In genomic region chr15:34650177-34650576, GRCh38 we compare ENCODE assay signal across 14 cellular contexts.
DNase-seq lines count a peak whose midpoint lies in the region; ATAC-seq and TF ChIP-seq lines count a peak whose summit lies in the region.
"Had no signal": no experiment of that assay in that cellular context is flagged by ENCODE, and none has a peak within 500 bp of the region (broad histone marks: within the 10 kb centered on the region; RNA-seq: fewer than 3 reads in every experiment).

No MANE protein-coding gene starts in this region.

- in situ Hi-C loops in brain microvascular endothelial cell (cut with HindIII; ENCODE audit: low pct_ligation_motif_present, low sequenced_read_pairs), result no loop called here

- intact Hi-C loops in adrenal gland (cut with DNase I), result no loop called here

- H3K36me3 Mint-ChIP-seq in activated naive CD8-positive, alpha-beta T cell treated with anti-CD3 and anti-CD28 coated beads, Interleukin-2, amount 50 U/mL, for 24 hours (ENCODE audit: low read depth), result no peaks in the 10 kb centered on the region
- H3K36me3 Mint-ChIP-seq in activated naive CD8-positive, alpha-beta T cell treated with anti-CD3 and anti-CD28 coated beads for 36 hours, result no peaks in the 10 kb centered on the region
- H3K36me3 Mint-ChIP-seq: IgD-negative memory B cell had no signal

- H3K27ac Mint-ChIP-seq in activated naive CD8-positive, alpha-beta T cell treated with anti-CD3 and anti-CD28 coated beads, Interleukin-2, amount 50 U/mL, for 24 hours, result no peak overlapping the region
- no peak overlapping the region for H3K27ac Mint-ChIP-seq in activated naive CD8-positive, alpha-beta T cell treated with anti-CD3 and anti-CD28 coated beads for 36 hours
- H3K27ac Mint-ChIP-seq: activated T-helper 2 cell treated with anti-CD3 and anti-CD28 coated beads, Interferon-gamma antibody, Interleukin-2, Interleukin-4, amounts not matched to agents 10 μg/mL and 5 μg/mL and 100 μg/mL, durations not matched to agents 14 hours and 24 hours and 36 hours; IgD-negative memory B cell had no signal

- no peak overlapping the region for H3K4me3 Mint-ChIP-seq in activated naive CD8-positive, alpha-beta T cell treated with anti-CD3 and anti-CD28 coated beads, Interleukin-2, amount 50 U/mL, for 24 hours
- no peak overlapping the region for H3K4me3 Mint-ChIP-seq in activated naive CD8-positive, alpha-beta T cell treated with anti-CD3 and anti-CD28 coated beads for 36 hours
- H3K4me3 Mint-ChIP-seq: IgD-negative memory B cell had no signal

- peaks cover 11% of the 10 kb centered on the region for H3K27me3 Mint-ChIP-seq in activated naive CD8-positive, alpha-beta T cell treated with anti-CD3 and anti-CD28 coated beads, Interleukin-2, amount 50 U/mL, for 24 hours
- H3K27me3 Mint-ChIP-seq in activated naive CD8-positive, alpha-beta T cell treated with anti-CD3 and anti-CD28 coated beads for 36 hours, result peaks cover 11% of the 10 kb centered on the region

- H3K27me3 ChIP-seq in brain microvascular endothelial cell (replicated peaks) (no peaks in the 10 kb centered on the region), adrenal gland (no peaks in the 10 kb centered on the region)
- H3K27me3 ChIP-seq: right lobe of liver had no signal

- no peaks in the 10 kb centered on the region for H3K4me1 ChIP-seq in adrenal gland (replicated peaks in 1 of 2)
- H3K4me1 ChIP-seq: right lobe of liver had no signal

- no peaks in the 10 kb centered on the region for H3K9me3 Mint-ChIP-seq in activated naive CD8-positive, alpha-beta T cell treated with anti-CD3 and anti-CD28 coated beads, Interleukin-2, amount 50 U/mL, for 24 hours
- H3K9me3 Mint-ChIP-seq in activated naive CD8-positive, alpha-beta T cell treated with anti-CD3 and anti-CD28 coated beads for 36 hours, result no peaks in the 10 kb centered on the region
- H3K9me3 Mint-ChIP-seq: activated T-helper 2 cell treated with anti-CD3 and anti-CD28 coated beads, Interferon-gamma antibody, Interleukin-2, Interleukin-4, amounts not matched to agents 10 μg/mL and 5 μg/mL and 100 μg/mL, durations not matched to agents 14 hours and 24 hours and 36 hours had no signal

- H3K4me1 Mint-ChIP-seq in activated naive CD8-positive, alpha-beta T cell treated with anti-CD3 and anti-CD28 coated beads, Interleukin-2, amount 50 U/mL, for 24 hours, result no peaks in the 10 kb centered on the region
- H3K4me1 Mint-ChIP-seq in activated naive CD8-positive, alpha-beta T cell treated with anti-CD3 and anti-CD28 coated beads for 36 hours, result peaks cover 2% of the 10 kb centered on the region
- H3K4me1 Mint-ChIP-seq: IgD-negative memory B cell had no signal

- H3K27ac ChIP-seq in brain microvascular endothelial cell, result no peak overlapping the region
- H3K27ac ChIP-seq in adrenal gland, result no peak overlapping the region
- H3K27ac ChIP-seq: right lobe of liver, VCaP had no signal

- TF ChIP-seq POLR2A in adrenal gland (IDR thresholded peaks at IDR 0.05), result no peak

- DNase-seq in activated naive CD8-positive, alpha-beta T cell treated with anti-CD3 and anti-CD28 coated beads, Interleukin-2, amount 50 U/mL, for 24 hours, result peak; percentile 1
- DNase-seq in activated naive CD8-positive, alpha-beta T cell treated with anti-CD3 and anti-CD28 coated beads for 36 hours, result no peak
- peak; percentile 81 for DNase-seq in brain microvascular endothelial cell
- DNase-seq in stromal cell of bone marrow (ENCODE audit: low read depth), result peak; percentile 25
- DNase-seq in NCI-H748 (lab: John Stamatoyannopoulos, UW; ENCODE audit: unreplicated experiment), result no peak
- DNase-seq in adrenal gland, result no peak
- no peak for DNase-seq in activated naive CD4-positive, alpha-beta T cell (lab: John Stamatoyannopoulos, UW)
- DNase-seq: NCI-H2081, PC-3, right lobe of liver had no signal

- H3K36me3 ChIP-seq in brain microvascular endothelial cell (replicated peaks) (no peaks in the 10 kb centered on the region), adrenal gland (replicated peaks in 1 of 2) (no peaks in the 10 kb centered on the region)
- H3K36me3 ChIP-seq: right lobe of liver had no signal

- TF ChIP-seq CTCF in brain microvascular endothelial cell (IDR thresholded peaks at IDR 0.05; ENCODE audit: low read depth, low read length, missing control alignments), result no peak
- no peak for TF ChIP-seq CTCF in adrenal gland (IDR thresholded peaks at IDR 0.05)

- peak; percentile 46 for ATAC-seq in activated naive CD8-positive, alpha-beta T cell treated with anti-CD3 and anti-CD28 coated beads, Interleukin-2, amount 50 U/mL, for 24 hours
- ATAC-seq in HG03025 (IDR thresholded peaks at IDR 0.05; ENCODE audit: low FRiP score, unreplicated experiment), result peak; percentile 74
- ATAC-seq: PC-3, right lobe of liver had no signal

- H3K4me3 ChIP-seq in brain microvascular endothelial cell (ENCODE audit: low read depth, low read length) (no peak overlapping the region), adrenal gland (no peak overlapping the region)
- H3K4me3 ChIP-seq: right lobe of liver had no signal

- no peaks in the 10 kb centered on the region for H3K9me3 ChIP-seq in adrenal gland (replicated peaks in 1 of 3)
- H3K9me3 ChIP-seq: right lobe of liver had no signal

Comparison
In these comparisons a context has a peak if more than half of its experiments do, and no peak if none do; other contexts are left out.
1. DNase-seq: peak in activated naive CD8-positive, alpha-beta T cell treated with anti-CD3 and anti-CD28 coated beads, Interleukin-2, amount 50 U/mL, for 24 hours (single experiment), brain microvascular endothelial cell (single experiment) and stromal cell of bone marrow (single experiment); none in activated naive CD8-positive, alpha-beta T cell treated with anti-CD3 and anti-CD28 coated beads for 36 hours (single experiment), NCI-H748 (single experiment), adrenal gland (0 of 7) and activated naive CD4-positive, alpha-beta T cell (0 of 4).